In genomic region chr4:87108142-87108546, GRCh38 we compare ENCODE assay signal across 9 cellular contexts.
A peak's percentile ranks its signal among the peaks of the same experiment; 100 is the strongest.
DNase-seq lines count a peak whose midpoint lies in the region; ATAC-seq and TF ChIP-seq lines count a peak whose summit lies in the region.
"Had no signal": no experiment of that assay in that cellular context is flagged by ENCODE, and none has a peak within 500 bp of the region (broad histone marks: within the 10 kb centered on the region; RNA-seq: fewer than 3 reads in every experiment).

No MANE protein-coding gene starts in this region.

- ATAC-seq in lung (ENCODE audit: insufficient read depth, low FRiP score) (peak; percentile 82), HG03378 (IDR thresholded peaks at IDR 0.05; ENCODE audit: unreplicated experiment) (no peak), GM21737 (IDR thresholded peaks at IDR 0.05; ENCODE audit: unreplicated experiment) (no peak)

- peak overlapping the region; percentile 16 for H3K27ac ChIP-seq in caudate nucleus (ENCODE audit: low read depth, low read length)
- H3K27ac ChIP-seq in lung (ENCODE audit: low read depth in 1 of 2, low read length in 1 of 2), result peak overlapping the region; percentile 7 to 43

- peaks cover 3 to 12% of the 10 kb centered on the region in 2 donors for H3K4me1 ChIP-seq in lung (ENCODE audit: control insufficient read depth in 2 of 2, insufficient read depth in 2 of 2, low read length in 2 of 2)

- 74 to 83% methylated on average over 5 of the region's 5 CpGs for WGBS in lung, 2 donors

- DNase-seq in A172 (ENCODE audit: low spot score) (peak; percentile 86), HT1080 (ENCODE audit: low read depth) (peak; percentile 93), caudate nucleus (lab: John Stamatoyannopoulos, UW) (peak in 9 of 61 donors; percentile 5 to 48 (median 23)), lung (ENCODE audit: low spot score) (no peak), COLO668 (lab: John Stamatoyannopoulos, UW; ENCODE audit: unreplicated experiment) (no peak)
- DNase-seq in stimulated activated naive CD4-positive, alpha-beta T cell (lab: John Stamatoyannopoulos, UW), result no peak
- DNase-seq: DMS79 treated with DMSO at 0.1 percent for 48 hours had no signal

- TF ChIP-seq CTCF in lung (IDR thresholded peaks at IDR 0.05; ENCODE audit: control extremely low read depth, extremely low read depth), result no peak

- H3K27me3 ChIP-seq in lung (ENCODE audit: control insufficient read depth, insufficient read depth), result no peaks in the 10 kb centered on the region

- no peaks in the 10 kb centered on the region for H3K9me3 ChIP-seq in lung (ENCODE audit: control insufficient read depth in 2 of 2, insufficient read depth in 1 of 2, low read length in 1 of 2)

- peaks cover 0 to 15% of the 10 kb centered on the region in 2 donors for H3K36me3 ChIP-seq in lung (ENCODE audit: control insufficient read depth in 2 of 2, insufficient read depth in 2 of 2, low read length in 2 of 2)

- H3K4me3 ChIP-seq in lung, result no peak overlapping the region

Comparison
In these comparisons a context has a peak if more than half of its experiments do, and no peak if none do; other contexts are left out.
1. DNase-seq: peak in A172 (single experiment) and HT1080 (single experiment); none in lung (single experiment), stimulated activated naive CD4-positive, alpha-beta T cell (0 of 6) and COLO668 (single experiment).